24 cellular contexts compared by ENCODE assay signal in genomic region chr3:195282982-195283381, GRCh38. TPM values are rescaled to one million over a fixed set of nuclear protein-coding genes. Genes with fewer than 3 reads are reported as not detected.
DNase-seq lines count a peak whose midpoint lies in the region; ATAC-seq, FAIRE-seq and TF ChIP-seq lines count a peak whose summit lies in the region.
"Had no signal": no experiment of that assay in that cellular context is flagged by ENCODE, and none has a peak within 500 bp of the region (broad histone marks: within the 10 kb centered on the region; RNA-seq: fewer than 3 reads in every experiment).

No MANE protein-coding gene starts in this region.

- no peak for TF ChIP-seq POLR2A in stomach (IDR thresholded peaks at IDR 0.05)

- H3K36me3 ChIP-seq in keratinocyte (ENCODE audit: control insufficient read depth in 2 of 2, extremely low read depth in 1 of 2, insufficient read depth in 2 of 2, low read length in 2 of 2): peaks cover 0 to 4% of the 10 kb centered on the region in 2 experiments
- peaks cover 5 to 80% (median 48%) of the 10 kb centered on the region in 4 donors for H3K36me3 ChIP-seq in stomach
- H3K36me3 ChIP-seq: WERI-Rb-1 had no signal

- no peak overlapping the region for H3K9ac ChIP-seq in keratinocyte (ENCODE audit: control insufficient read depth, extremely low read depth, insufficient read depth, low read length)

- no peak overlapping the region for H3K4me3 Mint-ChIP-seq in T-cell
- H3K4me3 Mint-ChIP-seq in central memory CD8-positive, alpha-beta T cell: no peak overlapping the region
- no peak overlapping the region for H3K4me3 Mint-ChIP-seq in stimulated activated memory B cell treated with anti-CD40 and anti-IgM and Interleukin-4, amounts not matched to agents 10 μg/mL and 1 μg/mL and 100 μg/mL, for 72 hours
- H3K4me3 Mint-ChIP-seq: brain; T-helper 2 cell treated with Interferon-gamma antibody and Interleukin-4, amounts not matched to agents 5 μg/mL and 100 μg/mL, for 36 hours had no signal

- H3K4me3 ChIP-seq in keratinocyte (ENCODE audit: control insufficient read depth in 2 of 3, extremely low read depth in 1 of 3, insufficient read depth in 2 of 3, low read depth in 1 of 3, low read length in 3 of 3) (no peak overlapping the region), stomach (no peak overlapping the region)
- H3K4me3 ChIP-seq: adrenal gland, smooth muscle cell, testis had no signal

- TF ChIP-seq CTCF in keratinocyte (optimal IDR thresholded peaks at IDR 0.05 in 1 of 3, IDR thresholded peaks at IDR 0.05 in 1 of 3, conservative IDR thresholded peaks at IDR 0.05 in 1 of 3; ENCODE audit: extremely low read depth in 1 of 3, insufficient read depth in 2 of 3, low read length in 3 of 3): no peak
- TF ChIP-seq CTCF in stomach (IDR thresholded peaks at IDR 0.05): no peak

- H3K9me3 ChIP-seq in keratinocyte (ENCODE audit: control insufficient read depth, low read depth, low read length) (no peaks in the 10 kb centered on the region), stomach (no peaks in the 10 kb centered on the region)
- H3K9me3 ChIP-seq: adrenal gland, testis had no signal

- no peak for TF ChIP-seq EP300 in stomach (IDR thresholded peaks at IDR 0.05)

- H3K27ac ChIP-seq in keratinocyte (ENCODE audit: control insufficient read depth, insufficient read depth, low read length) (no peak overlapping the region), stomach (no peak overlapping the region)
- H3K27ac ChIP-seq: adrenal gland, RWPE1, testis, WERI-Rb-1 had no signal

- POLR2A ChIA-PET in T-cell (lab: Charles Lee): interaction anchor here in 1 of 2 donors (0.6 kb wide), 1 partner anchor 167 kb away, joined by 3 read pairs; no protein-coding TSS in a partner anchor

- no peak for ATAC-seq in T-cell (replicated peaks in 1 of 4)
- no peak for ATAC-seq in central memory CD8-positive, alpha-beta T cell (replicated peaks; ENCODE audit: extremely low read depth, poor library complexity, severe bottlenecking)
- no peak for ATAC-seq in stimulated activated memory B cell treated with anti-CD40 and anti-IgM and Interleukin-4, amounts not matched to agents 10 μg/mL and 1 μg/mL and 100 μg/mL, for 72 hours
- ATAC-seq: HCT116, SK-N-SH treated with all-trans-retinoic acid at 6 μM for 48 hours had no signal

- no peaks in the 10 kb centered on the region for H3K27me3 Mint-ChIP-seq in T-cell
- no peaks in the 10 kb centered on the region for H3K27me3 Mint-ChIP-seq in central memory CD8-positive, alpha-beta T cell
- H3K27me3 Mint-ChIP-seq in stimulated activated memory B cell treated with anti-CD40 and anti-IgM and Interleukin-4, amounts not matched to agents 10 μg/mL and 1 μg/mL and 100 μg/mL, for 72 hours: no peaks in the 10 kb centered on the region
- H3K27me3 Mint-ChIP-seq: brain had no signal

- H3K79me2 ChIP-seq in keratinocyte (ENCODE audit: control insufficient read depth, insufficient read depth, low read length): no peaks in the 10 kb centered on the region

- FAIRE-seq in keratinocyte (lab: Jason Lieb, UNC): peak; percentile 55
- FAIRE-seq: colon, GM19239 had no signal

- intact Hi-C loops in stomach (cut with DNase I; ENCODE audit: low total_unique reads): no loop called here

- H3K4me1 Mint-ChIP-seq in T-cell: peaks cover 0 to 1% (median 0%) of the 10 kb centered on the region in 3 donors
- no peaks in the 10 kb centered on the region for H3K4me1 Mint-ChIP-seq in central memory CD8-positive, alpha-beta T cell
- H3K4me1 Mint-ChIP-seq in stimulated activated memory B cell treated with anti-CD40 and anti-IgM and Interleukin-4, amounts not matched to agents 10 μg/mL and 1 μg/mL and 100 μg/mL, for 72 hours: no peaks in the 10 kb centered on the region
- H3K4me1 Mint-ChIP-seq: brain had no signal

- dilution Hi-C loops in keratinocyte (cut with MboI; ENCODE audit: extremely low pct_ligation_motif_present, low sequenced_read_pairs): no loop called here

- 38 to 64% (median 45%) methylated on average over 7 of the region's 7 CpGs for WGBS in stomach, 5 donors

- H3K36me3 Mint-ChIP-seq in T-cell: peaks cover 26% of the 10 kb centered on the region
- H3K36me3 Mint-ChIP-seq in central memory CD8-positive, alpha-beta T cell (ENCODE audit: insufficient read depth): peaks cover 36% of the 10 kb centered on the region
- peaks cover 30% of the 10 kb centered on the region for H3K36me3 Mint-ChIP-seq in stimulated activated memory B cell treated with anti-CD40 and anti-IgM and Interleukin-4, amounts not matched to agents 10 μg/mL and 1 μg/mL and 100 μg/mL, for 72 hours

- H3K4me1 ChIP-seq in keratinocyte (ENCODE audit: control insufficient read depth, extremely low read depth, insufficient read depth, low read length): peaks cover 15% of the 10 kb centered on the region
- peaks cover 0 to 12% (median 6%) of the 10 kb centered on the region in 4 donors for H3K4me1 ChIP-seq in stomach
- H3K4me1 ChIP-seq: adrenal gland, testis had no signal

- H3K4me2 ChIP-seq in keratinocyte (ENCODE audit: control insufficient read depth, extremely low read depth, insufficient read depth, low read depth, low read length): peak overlapping the region; percentile 28
- H3K4me2 ChIP-seq: smooth muscle cell had no signal

- H3K9me3 Mint-ChIP-seq in T-cell: no peaks in the 10 kb centered on the region
- H3K9me3 Mint-ChIP-seq in central memory CD8-positive, alpha-beta T cell: no peaks in the 10 kb centered on the region
- no peaks in the 10 kb centered on the region for H3K9me3 Mint-ChIP-seq in stimulated activated memory B cell treated with anti-CD40 and anti-IgM and Interleukin-4, amounts not matched to agents 10 μg/mL and 1 μg/mL and 100 μg/mL, for 72 hours
- H3K9me3 Mint-ChIP-seq: brain; T-helper 2 cell treated with Interferon-gamma antibody and Interleukin-4, amounts not matched to agents 5 μg/mL and 100 μg/mL, for 36 hours had no signal

- CTCF ChIA-PET in T-cell (lab: Charles Lee): interaction anchor here in 1 of 2 donors (1.2 kb wide), 1 partner anchor 240 kb away, joined by 3 read pairs; no protein-coding TSS in a partner anchor

- H3K9me1 ChIP-seq in keratinocyte (ENCODE audit: control insufficient read depth, extremely low read depth, insufficient read depth, low read length): no peaks in the 10 kb centered on the region

- no peaks in the 10 kb centered on the region for H4K20me1 ChIP-seq in keratinocyte (ENCODE audit: control insufficient read depth, extremely low read depth, insufficient read depth, low read length)

- H3K27me3 ChIP-seq in keratinocyte (ENCODE audit: control insufficient read depth, extremely low read depth, insufficient read depth, low read length) (no peaks in the 10 kb centered on the region), stomach (no peaks in the 10 kb centered on the region)
- H3K27me3 ChIP-seq: adrenal gland, testis had no signal

- H3K27ac Mint-ChIP-seq in T-cell: peak overlapping the region; percentile 19 to 58
- peak overlapping the region; percentile 16 for H3K27ac Mint-ChIP-seq in central memory CD8-positive, alpha-beta T cell (ENCODE audit: low read depth)
- peak overlapping the region; percentile 19 for H3K27ac Mint-ChIP-seq in stimulated activated memory B cell treated with anti-CD40 and anti-IgM and Interleukin-4, amounts not matched to agents 10 μg/mL and 1 μg/mL and 100 μg/mL, for 72 hours
- H3K27ac Mint-ChIP-seq: brain; T-helper 2 cell treated with Interferon-gamma antibody and Interleukin-4, amounts not matched to agents 5 μg/mL and 100 μg/mL, for 36 hours had no signal

- no peak for DNase-seq in T-cell
- no peak for DNase-seq in central memory CD8-positive, alpha-beta T cell (ENCODE audit: low spot score in 2 of 2)
- no peak for DNase-seq in keratinocyte (ENCODE audit: low read depth, low spot score)
- DNase-seq in stomach: no peak
- DNase-seq in activated CD8-positive, alpha-beta memory T cell treated with anti-CD3 and anti-CD28 coated beads for 24 hours: no peak
- DNase-seq in stimulated activated CD4-positive, alpha-beta T cell treated with anti-CD3 and anti-CD28 coated beads, Interleukin-2, amount 100 ng/mL, for 48 hours: no peak
- DNase-seq: adrenal gland; DMS 273 treated with DMSO at 0.1 percent for 48 hours; NCI-H1092 treated with DMSO at 0.1 percent for 48 hours; NCI-H187 treated with DMSO at 0.1 percent for 48 hours; NCI-H748 treated with DMSO at 0.1 percent for 48 hours; occipital lobe; stimulated activated naive CD4-positive, alpha-beta T cell; testis; WERI-Rb-1 had no signal

- H2AFZ ChIP-seq in keratinocyte (ENCODE audit: control insufficient read depth, low read length): no peak overlapping the region

RNA-seq across cellular contexts. Expression of gene XXYLT1, which starts 12.0 kb away (rescaled TPM):
- total RNA-seq in T-cell (1 to 10 TPM; 4.6 to 9.1 (median 5.7) TPM), stomach (10 to 100 TPM in 4 of 5 donors, not detected in 1; 11.4 to 41.5 (median 13.8) TPM)
- polyA plus RNA-seq in keratinocyte (11.1 to 16.4 TPM (median 12.6 TPM) in 3 replicates), stomach (1 to 10 TPM; 2.1 to 6.9 (median 2.6) TPM)
- 6.7 TPM for polyA plus RNA-seq in keratinocyte (2011; ENCODE audit: low read depth)
- polyA plus RNA-seq in keratinocyte (2011; cell fraction: cytosol; rRNA removed): 8.6 and 10.1 TPM in 2 replicates
- polyA plus RNA-seq in keratinocyte (2011; cell fraction: nucleus; rRNA removed): 19.3 and 21.0 TPM in 2 replicates
- 6.8 and 11.2 TPM in 2 replicates for polyA plus RNA-seq in keratinocyte (2012; ENCODE audit: low replicate concordance)
- polyA minus RNA-seq in keratinocyte: 8.8 to 30.0 TPM (median 9.0 TPM) in 3 replicates
- 16.7 TPM for polyA minus RNA-seq in keratinocyte (2011; cell fraction: cytosol; rRNA and poly(A)+ RNA removed)
- polyA minus RNA-seq in keratinocyte (2011; cell fraction: nucleus; rRNA and poly(A)+ RNA removed): 20.3 and 24.7 TPM in 2 replicates
